Comparison of ENCODE assay signal across 29 cellular contexts in the genomic region with DNA sequence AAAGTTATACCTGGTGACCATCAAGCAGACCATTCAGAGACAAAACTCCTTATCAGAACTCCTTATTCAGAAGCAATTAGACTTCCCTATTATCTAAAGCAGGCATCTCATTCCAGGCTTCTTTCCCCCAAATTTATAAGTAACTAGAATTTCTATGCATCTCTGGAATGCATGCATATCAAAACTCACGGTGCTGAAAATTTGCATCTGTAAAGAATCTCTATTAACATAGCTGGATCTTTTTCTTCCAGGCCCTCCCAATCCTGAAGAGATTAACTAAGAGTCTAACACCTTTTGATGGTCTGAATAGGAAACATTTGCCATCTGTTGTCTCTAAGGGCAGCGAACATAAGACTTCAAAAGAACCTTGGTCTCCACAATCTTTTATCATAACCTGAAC. TPM values are rescaled to one million over a fixed set of nuclear protein-coding genes. Genes with fewer than 3 reads are reported as not detected.
"Had no signal": no experiment of that assay in that cellular context is flagged by ENCODE, and none has a peak within 500 bp of the region (broad histone marks: within the 10 kb centered on the region; RNA-seq: fewer than 3 reads in every experiment).

No MANE protein-coding gene starts in this region.

- H3K4me3 Mint-ChIP-seq: activated CD4-positive, alpha-beta memory T cell treated with anti-CD3 and anti-CD28 coated beads, Interleukin-2, amount 10 ng/mL, durations not matched to agents 7 days and 5 days; activated CD4-positive, alpha-beta T cell treated with anti-CD3 and anti-CD28 coated beads, Interleukin-2, amount 10 ng/mL, durations not matched to agents 7 days and 5 days; activated naive CD8-positive, alpha-beta T cell; activated T-cell treated with anti-CD3 and anti-CD28 coated beads, Interleukin-2, amount 50 U/mL, for 24 hours; activated T-cell treated with anti-CD3 and anti-CD28 coated beads, Interleukin-2, amount 50 U/mL, for 72 hours; central memory CD8-positive, alpha-beta T cell; dendritic cell treated with granulocyte-macrophage colony-stimulating factor and Interleukin-4, amounts not matched to agents 40 ng/mL and 50 ng/mL, for 4 days had no signal

- H3K27ac Mint-ChIP-seq: activated CD4-positive, alpha-beta memory T cell treated with anti-CD3 and anti-CD28 coated beads, Interleukin-2, amount 10 ng/mL, durations not matched to agents 7 days and 5 days; activated CD4-positive, alpha-beta T cell treated with anti-CD3 and anti-CD28 coated beads, Interleukin-2, amount 10 ng/mL, durations not matched to agents 7 days and 5 days; activated naive CD8-positive, alpha-beta T cell; activated T-cell treated with anti-CD3 and anti-CD28 coated beads, Interleukin-2, amount 50 U/mL, for 24 hours; activated T-cell treated with anti-CD3 and anti-CD28 coated beads, Interleukin-2, amount 50 U/mL, for 72 hours; dendritic cell treated with granulocyte-macrophage colony-stimulating factor and Interleukin-4, amounts not matched to agents 40 ng/mL and 50 ng/mL, for 4 days had no signal

- H3K27me3 ChIP-seq: brain microvascular endothelial cell, gastrocnemius medialis had no signal

- H3K4me3 ChIP-seq: coronary artery, dorsolateral prefrontal cortex, esophagus muscularis mucosa, gastrocnemius medialis, heart left ventricle had no signal

- DNase-seq: activated CD4-positive, alpha-beta memory T cell treated with anti-CD3 and anti-CD28 coated beads, Interleukin-2, amount 10 ng/mL, durations not matched to agents 7 days and 5 days; activated CD4-positive, alpha-beta T cell treated with anti-CD3 and anti-CD28 coated beads for 1 hour; activated CD4-positive, alpha-beta T cell treated with anti-CD3 and anti-CD28 coated beads for 4 hours; activated CD4-positive, alpha-beta T cell treated with anti-CD3 and anti-CD28 coated beads, Interleukin-2, amount 10 ng/mL, durations not matched to agents 7 days and 5 days; activated CD4-positive, alpha-beta T cell treated with anti-CD3 and anti-CD28 coated beads, Interleukin-2, amount 50 U/mL, for 4 hours; activated CD8-positive, alpha-beta memory T cell treated with anti-CD3 and anti-CD28 coated beads, Interleukin-2, amount 50 U/mL, for 48 hours; activated gamma-delta T cell; activated naive CD4-positive, alpha-beta T cell treated with anti-CD3 and anti-CD28 coated beads, Interleukin-2, amount 50 U/mL, for 16 hours; activated naive CD4-positive, alpha-beta T cell treated with Interleukin-2 at 50 U/mL for 16 hours; activated T-cell treated with anti-CD3 and anti-CD28 coated beads for 4 hours; activated T-cell treated with anti-CD3 and anti-CD28 coated beads, Interleukin-2, amount 50 U/mL, for 24 hours; activated T-cell treated with anti-CD3 and anti-CD28 coated beads, Interleukin-2, amount 50 U/mL, for 72 hours; amniotic stem cell; anterior cingulate cortex; brain microvascular endothelial cell; dorsolateral prefrontal cortex; effector memory CD4-positive, alpha-beta T cell; erythroblast; foreskin keratinocyte; gastrocnemius medialis; glutamatergic neuron; heart left ventricle; T-helper 2 cell had no signal

- H3K4me1 Mint-ChIP-seq: activated CD4-positive, alpha-beta memory T cell treated with anti-CD3 and anti-CD28 coated beads, Interleukin-2, amount 10 ng/mL, durations not matched to agents 7 days and 5 days; activated CD4-positive, alpha-beta T cell treated with anti-CD3 and anti-CD28 coated beads, Interleukin-2, amount 10 ng/mL, durations not matched to agents 7 days and 5 days; central memory CD8-positive, alpha-beta T cell had no signal

- H3K36me3 ChIP-seq: brain microvascular endothelial cell, esophagus muscularis mucosa, gastrocnemius medialis, heart left ventricle had no signal

- H3K9me3 ChIP-seq: gastrocnemius medialis had no signal

- H3K27ac ChIP-seq: brain microvascular endothelial cell, coronary artery, dorsolateral prefrontal cortex, esophagus muscularis mucosa, foreskin keratinocyte, gastrocnemius medialis, heart left ventricle had no signal

- H3K4me1 ChIP-seq: esophagus muscularis mucosa, foreskin keratinocyte, gastrocnemius medialis, heart left ventricle had no signal

- ATAC-seq: activated T-cell treated with anti-CD3 and anti-CD28 coated beads, Interleukin-2, amount 50 U/mL, for 72 hours; foreskin keratinocyte; gastrocnemius medialis; heart left ventricle had no signal

RNA-seq across cellular contexts. Expression of gene SLC52A3, which starts 22.8 kb away (rescaled TPM):
- total RNA-seq: activated CD4-positive, alpha-beta memory T cell treated with anti-CD3 and anti-CD28 coated beads, Interleukin-2, amount 10 ng/mL, durations not matched to agents 7 days and 5 days; activated CD4-positive, alpha-beta T cell treated with anti-CD3 and anti-CD28 coated beads, Interleukin-2, amount 10 ng/mL, durations not matched to agents 7 days and 5 days; activated T-cell treated with anti-CD3 and anti-CD28 coated beads, Interleukin-2, amount 50 U/mL, for 72 hours; T-helper 1 cell treated with Interleukin-12 subunit alpha and Interleukin-12 subunit beta and Interleukin-4 antibody, amounts not matched to agents 30 ng/mL and 1 ng/mL, for 36 hours had no signal
